ENCODE assay signal across 19 cellular contexts in the genomic region with DNA sequence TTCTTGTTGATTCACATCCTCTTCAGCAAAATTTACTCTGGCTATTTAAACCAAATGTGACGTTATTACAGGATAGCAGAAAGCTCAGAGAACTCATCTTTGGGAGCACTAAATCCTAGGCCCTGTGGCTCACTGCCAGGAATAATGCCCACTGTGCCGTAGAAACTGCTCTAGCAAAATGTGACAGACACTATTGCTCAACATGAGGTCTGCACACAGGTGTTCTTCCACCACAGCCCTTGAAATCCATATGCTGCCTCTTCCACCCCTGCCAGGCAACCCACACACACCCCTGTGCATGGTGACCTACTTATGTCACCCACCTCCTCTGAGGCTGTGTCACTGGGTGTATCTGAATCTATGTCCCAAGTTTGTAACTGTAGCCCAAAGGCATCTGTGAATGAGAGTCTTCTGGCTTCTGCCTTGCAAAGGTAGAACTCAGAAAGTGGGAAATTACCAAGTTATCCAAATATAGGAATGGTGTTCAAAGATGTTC.
"Had no signal": no experiment of that assay in that cellular context is flagged by ENCODE, and none has a peak within 500 bp of the region (broad histone marks: within the 10 kb centered on the region; RNA-seq: fewer than 3 reads in every experiment).

No MANE protein-coding gene starts in this region.

- H3K36me3 ChIP-seq: adrenal gland, ascending aorta, brain microvascular endothelial cell, heart right ventricle, lower lobe of right lung, neural progenitor cell, transverse colon, vagina had no signal

- H3K27me3 ChIP-seq: adrenal gland, ascending aorta, brain microvascular endothelial cell, heart right ventricle, neural progenitor cell, transverse colon, vagina had no signal

- H3K27ac ChIP-seq: adrenal gland, ascending aorta, brain microvascular endothelial cell, heart right ventricle, lower lobe of right lung, neural progenitor cell, transverse colon, vagina had no signal

- H3K9ac ChIP-seq: neural progenitor cell had no signal

- H3K4me3 ChIP-seq: adrenal gland, ascending aorta, heart right ventricle, lower lobe of right lung, neural progenitor cell, transverse colon, vagina had no signal

- H3K4me1 ChIP-seq: adrenal gland, ascending aorta, heart right ventricle, lower lobe of right lung, neural progenitor cell, transverse colon, vagina had no signal

- H3K4me3 Mint-ChIP-seq: activated naive CD8-positive, alpha-beta T cell; activated T-cell treated with anti-CD3 and anti-CD28 coated beads, Interleukin-2, amount 50 U/mL, for 24 hours; activated T-helper 17 cell treated with anti-CD3 and anti-CD28 coated beads, Interleukin-2, amount 50 U/mL, for 72 hours; central memory CD8-positive, alpha-beta T cell; endodermal cell; naive thymus-derived CD8-positive, alpha-beta T cell; neural progenitor cell; stimulated activated naive B cell treated with anti-CD40 and anti-IgM and Interleukin-4, amounts not matched to agents 10 μg/mL and 1 μg/mL and 100 μg/mL, for 72 hours; WTC11 had no signal

- H3K9me3 ChIP-seq: vagina had no signal

- H3K4me1 Mint-ChIP-seq: central memory CD8-positive, alpha-beta T cell; endodermal cell; naive thymus-derived CD8-positive, alpha-beta T cell; stimulated activated naive B cell treated with anti-CD40 and anti-IgM and Interleukin-4, amounts not matched to agents 10 μg/mL and 1 μg/mL and 100 μg/mL, for 72 hours had no signal

- DNase-seq: activated T-cell treated with anti-CD3 and anti-CD28 coated beads, Interleukin-2, amount 50 U/mL, for 24 hours; adrenal gland; brain microvascular endothelial cell; cortex of kidney; endodermal cell; heart right ventricle; lower lobe of right lung; naive thymus-derived CD8-positive, alpha-beta T cell; stimulated activated CD4-positive, alpha-beta T cell treated with anti-CD3 and anti-CD28 coated beads, Interleukin-2, amount 100 ng/mL, for 48 hours; stimulated activated CD8-positive, alpha-beta memory T cell treated with anti-CD3 and anti-CD28 coated beads, Interleukin-4, amount 100 ng/mL, for 48 hours; stimulated activated naive B cell treated with anti-CD40 and anti-IgM and Interleukin-4, amounts not matched to agents 10 μg/mL and 1 μg/mL and 100 μg/mL, for 72 hours; transverse colon had no signal

- H3K36me3 Mint-ChIP-seq: activated naive CD8-positive, alpha-beta T cell; neural progenitor cell; stimulated activated naive B cell treated with anti-CD40 and anti-IgM and Interleukin-4, amounts not matched to agents 10 μg/mL and 1 μg/mL and 100 μg/mL, for 72 hours; WTC11 had no signal

- H3K27ac Mint-ChIP-seq: activated naive CD8-positive, alpha-beta T cell; activated T-cell treated with anti-CD3 and anti-CD28 coated beads, Interleukin-2, amount 50 U/mL, for 24 hours; activated T-helper 17 cell treated with anti-CD3 and anti-CD28 coated beads, Interleukin-2, amount 50 U/mL, for 72 hours; endodermal cell; naive thymus-derived CD8-positive, alpha-beta T cell; neural progenitor cell; stimulated activated naive B cell treated with anti-CD40 and anti-IgM and Interleukin-4, amounts not matched to agents 10 μg/mL and 1 μg/mL and 100 μg/mL, for 72 hours; WTC11 had no signal

- H3K4me2 ChIP-seq: neural progenitor cell had no signal
